19 cellular contexts compared by ENCODE assay signal in the genomic region with DNA sequence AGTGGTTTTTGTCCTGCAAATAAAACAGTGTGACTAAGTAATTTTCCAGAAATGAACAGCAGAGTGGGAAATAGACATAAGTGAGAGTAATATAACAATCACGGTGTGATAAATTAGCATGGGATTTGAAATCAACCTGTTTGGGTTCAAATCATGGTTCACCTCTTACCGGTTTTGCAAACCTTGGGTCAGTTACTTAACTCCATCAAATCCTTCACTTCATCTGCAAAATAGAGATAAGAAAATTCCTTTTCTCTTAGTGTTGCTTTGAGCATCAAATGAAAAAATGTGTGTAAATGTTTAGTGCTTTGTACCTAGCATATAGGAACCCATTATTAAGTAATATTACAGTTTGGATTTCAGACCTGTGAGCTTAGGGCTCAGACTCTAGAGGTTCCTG.
DNase-seq lines count a peak whose midpoint lies in the region; FAIRE-seq and TF ChIP-seq lines count a peak whose summit lies in the region.
"Had no signal": no experiment of that assay in that cellular context is flagged by ENCODE, and none has a peak within 500 bp of the region (broad histone marks: within the 10 kb centered on the region; RNA-seq: fewer than 3 reads in every experiment).

No MANE protein-coding gene starts in this region.

- H3K9me1 ChIP-seq in endothelial cell of umbilical vein (replicated peaks; ENCODE audit: control insufficient read depth, extremely low read depth, insufficient read depth, low read length) = no peaks in the 10 kb centered on the region

- no peak for TF ChIP-seq CTCF in PC-9 (conservative IDR thresholded peaks at IDR 0.05)
- no peak for TF ChIP-seq CTCF in endothelial cell of umbilical vein (IDR thresholded peaks at IDR 0.05; ENCODE audit: extremely low read depth in 1 of 2, insufficient read depth in 1 of 2, low read depth in 1 of 2, low read length in 2 of 2)
- no peak for TF ChIP-seq CTCF in smooth muscle cell (IDR thresholded peaks at IDR 0.05; ENCODE audit: borderline replicate concordance, insufficient read depth, poor library complexity, severe bottlenecking)

- H4K20me1 ChIP-seq in PC-9 (ENCODE audit: insufficient read depth) (peaks cover 6% of the 10 kb centered on the region; the same call in 1 of the 2 replicates), endothelial cell of umbilical vein (replicated peaks; ENCODE audit: control insufficient read depth, extremely low read depth, insufficient read depth, low read length) (no peaks in the 10 kb centered on the region), smooth muscle cell (ENCODE audit: low read depth) (peaks cover 96% of the 10 kb centered on the region)

- CTCF ChIA-PET in PC-9 (lab: Charles Lee) = no interaction called here
- CTCF ChIA-PET in endothelial cell of umbilical vein (lab: Charles Lee) = interaction anchor here (3.2 kb wide), 1 partner anchor 16 kb away, joined by 24 read pairs; no protein-coding TSS in a partner anchor

- WGBS in smooth muscle cell (ENCODE audit: low lambda C conversion rate) = 71% methylated on average over 2 of the region's 2 CpGs

- H3K79me2 ChIP-seq in PC-9 (ENCODE audit: low read depth) (peaks cover 70% of the 10 kb centered on the region), endothelial cell of umbilical vein (ENCODE audit: control insufficient read depth, insufficient read depth, low read length) (peaks cover 21% of the 10 kb centered on the region), smooth muscle cell (ENCODE audit: low read depth) (peaks cover 95% of the 10 kb centered on the region)

- intact Hi-C loops in PC-9 (cut with micrococcal nuclease; ENCODE audit: unreplicated experiment) = no loop called here
- intact Hi-C loops in endothelial cell of umbilical vein (cut with micrococcal nuclease) = loop anchor here (5.0 to 10.0 kb wide), 3 partner anchors 414 to 539 kb away; no protein-coding TSS in a partner anchor

- FAIRE-seq in endothelial cell of umbilical vein (lab: Jason Lieb, UNC) = no peak
- FAIRE-seq: GM19239 had no signal

- no peaks in the 10 kb centered on the region for H3K27me3 ChIP-seq in PC-9 (ENCODE audit: insufficient read depth, low read depth)
- no peaks in the 10 kb centered on the region for H3K27me3 ChIP-seq in endothelial cell of umbilical vein (ENCODE audit: control insufficient read depth in 2 of 2, insufficient read depth in 2 of 2, low read length in 2 of 2)
- H3K27me3 ChIP-seq in smooth muscle cell (ENCODE audit: low read depth) = no peaks in the 10 kb centered on the region
- H3K27me3 ChIP-seq in HAP-1 (ENCODE audit: low read depth) = no peaks in the 10 kb centered on the region
- H3K27me3 ChIP-seq: SJCRH30 had no signal

- no peak overlapping the region for H3K9ac ChIP-seq in endothelial cell of umbilical vein (replicated peaks; ENCODE audit: extremely low read depth, insufficient read depth, low read length)
- H3K9ac ChIP-seq in smooth muscle cell (ENCODE audit: low read depth) = no peak overlapping the region
- H3K9ac ChIP-seq: GM23248 had no signal

- no peak for TF ChIP-seq POLR2A in endothelial cell of umbilical vein (IDR thresholded peaks at IDR 0.05; ENCODE audit: low read depth, low read length)

- in situ Hi-C loops in HAP-1 (cut with MboI; ENCODE audit: low sequenced_read_pairs) = no loop called here

- dilution Hi-C loops in endothelial cell of umbilical vein (cut with MboI; ENCODE audit: extremely low pct_ligation_motif_present, low sequenced_read_pairs) = no loop called here

- BruUV-seq in PC-9 (replicated peaks; lab: Mats Ljungman, UMichigan) (no TSS peak), endothelial cell of umbilical vein (replicated peaks; lab: Mats Ljungman, UMichigan) (no TSS peak)

- H3K36me3 ChIP-seq in PC-9 (ENCODE audit: low read depth) (no peaks in the 10 kb centered on the region), endothelial cell of umbilical vein (ENCODE audit: control insufficient read depth in 2 of 2, extremely low read depth in 1 of 2, insufficient read depth in 2 of 2, low read length in 2 of 2) (no peaks in the 10 kb centered on the region), smooth muscle cell (ENCODE audit: low read depth) (no peaks in the 10 kb centered on the region), HAP-1 (replicated peaks) (no peaks in the 10 kb centered on the region; the same call in 1 of the 2 replicates)

- no peak overlapping the region for H3K4me3 ChIP-seq in PC-9
- H3K4me3 ChIP-seq in endothelial cell of umbilical vein (replicated peaks in 1 of 3; ENCODE audit: insufficient read depth in 1 of 3, low read depth in 1 of 3, low read length in 3 of 3) = no peak overlapping the region
- no peak overlapping the region for H3K4me3 ChIP-seq in smooth muscle cell
- H3K4me3 ChIP-seq in HAP-1 = no peak overlapping the region
- H3K4me3 ChIP-seq: GM23248, SJCRH30 had no signal

- no peak overlapping the region for H2AFZ ChIP-seq in PC-9
- H2AFZ ChIP-seq in endothelial cell of umbilical vein (ENCODE audit: low read depth, low read length) = no peak overlapping the region
- no peak overlapping the region for H2AFZ ChIP-seq in smooth muscle cell (ENCODE audit: low read depth)
- H2AFZ ChIP-seq: GM23248 had no signal

- H3K4me1 ChIP-seq in PC-9 (replicated peaks; ENCODE audit: insufficient read depth) (peaks cover 32% of the 10 kb centered on the region), endothelial cell of umbilical vein (ENCODE audit: control insufficient read depth, extremely low read depth, insufficient read depth, low read length) (peaks cover 43% of the 10 kb centered on the region), smooth muscle cell (ENCODE audit: low read depth) (peaks cover 58% of the 10 kb centered on the region), HAP-1 (peaks cover 42% of the 10 kb centered on the region)

- no peaks in the 10 kb centered on the region for H3K9me2 ChIP-seq in PC-9 (ENCODE audit: insufficient read depth)

- H3F3A ChIP-seq in PC-9 (ENCODE audit: insufficient read depth, low read depth) (peaks cover 25% of the 10 kb centered on the region), smooth muscle cell (ENCODE audit: low read depth) (peaks cover 34% of the 10 kb centered on the region)

- DNase-seq in ELR (ENCODE audit: low read depth) (peak; percentile 10), PC-9 (peak in 1 of 2 experiments; percentile 64), endothelial cell of umbilical vein (ENCODE audit: low read depth, low spot score) (peak; percentile 17), smooth muscle cell (lab: John Stamatoyannopoulos, UW; ENCODE audit: unreplicated experiment) (no peak), NCI-H2227 treated with DMSO at 0.1 percent for 48 hours (lab: John Stamatoyannopoulos, UW) (no peak), HAP-1 (ENCODE audit: low spot score in 2 of 2) (no peak)
- no peak for DNase-seq in activated CD8-positive, alpha-beta memory T cell treated with anti-CD3 and anti-CD28 coated beads, Interleukin-2, amount 50 U/mL, for 48 hours
- DNase-seq: DMS 273 treated with DMSO at 0.1 percent for 48 hours, DND-41, GDM1, GM23248, NCI-H1417 treated with DMSO at 0.1 percent for 48 hours, NCI-H187 treated with DMSO at 0.1 percent for 48 hours, NCI-H345, NCI-H524 treated with DMSO at 0.1 percent for 48 hours, PC-3, SJCRH30 had no signal

- H3K4me2 ChIP-seq in PC-9 = peak overlapping the region; percentile 77; the same call in 1 of the 2 replicates
- H3K4me2 ChIP-seq in endothelial cell of umbilical vein (ENCODE audit: insufficient read depth, low read length) = no peak overlapping the region
- peak overlapping the region; percentile 89 for H3K4me2 ChIP-seq in smooth muscle cell

- H3K9me3 ChIP-seq in PC-9 (ENCODE audit: insufficient read depth, low read depth) (no peaks in the 10 kb centered on the region), endothelial cell of umbilical vein (replicated peaks; ENCODE audit: control insufficient read depth, insufficient read depth, low read length) (no peaks in the 10 kb centered on the region), smooth muscle cell (replicated peaks; ENCODE audit: low read depth) (no peaks in the 10 kb centered on the region), HAP-1 (peaks cover 7% of the 10 kb centered on the region)
- H3K9me3 ChIP-seq: SJCRH30 had no signal

- H3K27ac ChIP-seq in PC-9 = peak overlapping the region; percentile 52; the same call in 1 of the 2 replicates
- H3K27ac ChIP-seq in endothelial cell of umbilical vein (ENCODE audit: insufficient read depth, low read depth, low read length) = no peak overlapping the region
- peak overlapping the region; percentile 74 for H3K27ac ChIP-seq in smooth muscle cell (ENCODE audit: low read depth)
- H3K27ac ChIP-seq: GM23248, RWPE1, SJCRH30 had no signal

- POLR2A ChIA-PET in PC-9 (lab: Charles Lee; ENCODE audit: unreplicated experiment) = no interaction called here
- POLR2A ChIA-PET in endothelial cell of umbilical vein (lab: Charles Lee) = no interaction called here

TF ChIP-seq in endothelial cell of umbilical vein, 7 proteins besides CTCF, POLR2A, EP300 and RAD21:
- TF ChIP-seq JUN (IDR thresholded peaks at IDR 0.05; ENCODE audit: borderline replicate concordance, insufficient read depth, insufficient read length, low read depth) = no peak
- no peak for TF ChIP-seq EZH2 (IDR thresholded peaks at IDR 0.05; ENCODE audit: borderline replicate concordance, low read depth, low read length, severe bottlenecking)
- no peak for TF ChIP-seq FOS (IDR thresholded peaks at IDR 0.05; ENCODE audit: borderline replicate concordance, insufficient read depth, low read length)
- TF ChIP-seq MYC (IDR thresholded peaks at IDR 0.05; ENCODE audit: low read depth, low read length) = no peak
- no peak for TF ChIP-seq POLR2AphosphoS5 (IDR thresholded peaks at IDR 0.05; ENCODE audit: insufficient read depth, low read depth, low read length)
- TF ChIP-seq, protein P1, sequence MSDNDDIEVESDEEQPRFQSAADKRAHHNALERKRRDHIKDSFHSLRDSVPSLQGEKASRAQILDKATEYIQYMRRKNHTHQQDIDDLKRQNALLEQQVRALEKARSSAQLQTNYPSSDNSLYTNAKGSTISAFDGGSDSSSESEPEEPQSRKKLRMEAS (IDR thresholded peaks at IDR 0.05; ENCODE audit: insufficient read depth, insufficient read length) = no peak
- no peak for TF ChIP-seq GATA2 (IDR thresholded peaks at IDR 0.05; ENCODE audit: insufficient read depth, insufficient read length, low read depth, low read length)

Comparison
In these comparisons a context has a peak if more than half of its experiments do, and no peak if none do; other contexts are left out.
1. DNase-seq: peak in ELR (single experiment) and endothelial cell of umbilical vein (single experiment); none in smooth muscle cell (single experiment), NCI-H2227 treated with DMSO at 0.1 percent for 48 hours (single experiment), activated CD8-positive, alpha-beta memory T cell treated with anti-CD3 and anti-CD28 coated beads, Interleukin-2, amount 50 U/mL, for 48 hours (single experiment) and HAP-1 (0 of 2).